ENCODE assay signal across 1 cellular context in genomic region chr17:28644782-28645575, GRCh38.
TF ChIP-seq lines count a peak whose summit lies in the region.

Gene BLTP2 (minus strand): TSS chr17:28645158. CDS start chr17:28645056, 102 bp downstream.

TF ChIP-seq in H1, 55 proteins besides CTCF, POLR2A, EP300 and RAD21:
- TF ChIP-seq MAFK (IDR thresholded peaks at IDR 0.05; ENCODE audit: low read depth, low read length) = no peak
- 0 out of 2 replicates have a peak, but pooled peaks have one; percentile 48 for TF ChIP-seq BACH1 (IDR thresholded peaks at IDR 0.05; ENCODE audit: low read length)
- TF ChIP-seq, protein P1, sequence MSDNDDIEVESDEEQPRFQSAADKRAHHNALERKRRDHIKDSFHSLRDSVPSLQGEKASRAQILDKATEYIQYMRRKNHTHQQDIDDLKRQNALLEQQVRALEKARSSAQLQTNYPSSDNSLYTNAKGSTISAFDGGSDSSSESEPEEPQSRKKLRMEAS (IDR thresholded peaks at IDR 0.05) = peak; percentile 71
- peak; percentile 11 for TF ChIP-seq TAF7 (optimal IDR thresholded peaks at IDR 0.05; ENCODE audit: borderline replicate concordance, low read depth, low read length)
- no peak for TF ChIP-seq SAP30 (IDR thresholded peaks at IDR 0.05; ENCODE audit: insufficient read depth, insufficient replicate concordance, low read length)
- TF ChIP-seq CEBPB (IDR thresholded peaks at IDR 0.05; ENCODE audit: low read depth, low read length) = no peak
- no peak for TF ChIP-seq SP2 (IDR thresholded peaks at IDR 0.05; ENCODE audit: low read length)
- TF ChIP-seq SP4 (IDR thresholded peaks at IDR 0.05; ENCODE audit: low read length) = no peak
- TF ChIP-seq JUN (IDR thresholded peaks at IDR 0.05; ENCODE audit: low read depth, low read length) = no peak
- peak; percentile 85 for TF ChIP-seq PHF8 (conservative IDR thresholded peaks at IDR 0.05; ENCODE audit: low read depth, low read length)
- no peak for TF ChIP-seq BCL11A (IDR thresholded peaks at IDR 0.05; ENCODE audit: low read depth in 2 of 2, low read length in 2 of 2)
- TF ChIP-seq RBBP5 (IDR thresholded peaks at IDR 0.05; ENCODE audit: borderline replicate concordance, low read depth, low read length) = peak; percentile 56; the same call in 1 of the 2 replicates
- TF ChIP-seq SIX5 (IDR thresholded peaks at IDR 0.05; ENCODE audit: low read depth, low read length) = no peak
- TF ChIP-seq, protein P2, sequence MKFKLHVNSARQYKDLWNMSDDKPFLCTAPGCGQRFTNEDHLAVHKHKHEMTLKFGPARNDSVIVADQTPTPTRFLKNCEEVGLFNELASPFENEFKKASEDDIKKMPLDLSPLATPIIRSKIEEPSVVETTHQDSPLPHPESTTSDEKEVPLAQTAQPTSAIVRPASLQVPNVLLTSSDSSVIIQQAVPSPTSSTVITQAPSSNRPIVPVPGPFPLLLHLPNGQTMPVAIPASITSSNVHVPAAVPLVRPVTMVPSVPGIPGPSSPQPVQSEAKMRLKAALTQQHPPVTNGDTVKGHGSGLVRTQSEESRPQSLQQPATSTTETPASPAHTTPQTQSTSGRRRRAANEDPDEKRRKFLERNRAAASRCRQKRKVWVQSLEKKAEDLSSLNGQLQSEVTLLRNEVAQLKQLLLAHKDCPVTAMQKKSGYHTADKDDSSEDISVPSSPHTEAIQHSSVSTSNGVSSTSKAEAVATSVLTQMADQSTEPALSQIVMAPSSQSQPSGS (IDR thresholded peaks at IDR 0.05; ENCODE audit: low read length) = no peak
- no peak for TF ChIP-seq RXRA (IDR thresholded peaks at IDR 0.05; ENCODE audit: insufficient read depth, low read depth, low read length)
- no peak for TF ChIP-seq POLR2AphosphoS5 (IDR thresholded peaks at IDR 0.05; ENCODE audit: low read depth, low read length)
- no peak for TF ChIP-seq USF2 (IDR thresholded peaks at IDR 0.05; ENCODE audit: low read length)
- TF ChIP-seq NRF1 (IDR thresholded peaks at IDR 0.05; ENCODE audit: low read depth, low read length) = peak; percentile 32; the same call in 1 of the 2 replicates
- TF ChIP-seq JUND (IDR thresholded peaks at IDR 0.05; ENCODE audit: low read length) = no peak
- no peak; a peak in 1 of 4 replicates for TF ChIP-seq HDAC2 (IDR thresholded peaks at IDR 0.05; ENCODE audit: borderline replicate concordance in 1 of 2, low read depth in 2 of 2, low read length in 2 of 2)
- peak in 1 of 2 experiments; percentile 8; a peak in 1 of 4 replicates for TF ChIP-seq SIN3A (conservative IDR thresholded peaks at IDR 0.05 in 1 of 2, IDR thresholded peaks at IDR 0.05 in 1 of 2; ENCODE audit: low read depth in 1 of 2, low read length in 2 of 2)
- peak; percentile 81 for TF ChIP-seq CREB1 (IDR thresholded peaks at IDR 0.05)
- no peak for TF ChIP-seq ATF3 (IDR thresholded peaks at IDR 0.05; ENCODE audit: insufficient read depth, low read depth, low read length)
- TF ChIP-seq KDM1A (IDR thresholded peaks at IDR 0.05; ENCODE audit: borderline replicate concordance, low read length) = no peak
- 0 out of 2 replicates have a peak, but pooled peaks have one; percentile 43 for TF ChIP-seq E2F6 (IDR thresholded peaks at IDR 0.05)
- TF ChIP-seq TAF1 (IDR thresholded peaks at IDR 0.05; ENCODE audit: low read depth, low read length) = peak; percentile 70; the same call in 1 of the 2 replicates
- no peak for TF ChIP-seq GABPA (IDR thresholded peaks at IDR 0.05; ENCODE audit: borderline replicate concordance, insufficient read depth, low read length)
- TF ChIP-seq ASH2L (IDR thresholded peaks at IDR 0.05; ENCODE audit: low read length) = peak; percentile 93
- TF ChIP-seq SP1 (IDR thresholded peaks at IDR 0.05; ENCODE audit: low read depth, low read length) = peak; percentile 55; the same call in 1 of the 2 replicates
- TF ChIP-seq KDM5A (IDR thresholded peaks at IDR 0.05; ENCODE audit: low read length) = no peak; the same call in none of the 2 replicates
- no peak for TF ChIP-seq SRF (IDR thresholded peaks at IDR 0.05; ENCODE audit: low read depth, low read length)
- TF ChIP-seq FOSL1 (IDR thresholded peaks at IDR 0.05; ENCODE audit: insufficient read depth, low read depth, low read length) = no peak
- no peak for TF ChIP-seq RFX5 (IDR thresholded peaks at IDR 0.05; ENCODE audit: borderline replicate concordance, low read depth, low read length)
- no peak for TF ChIP-seq CHD2 (IDR thresholded peaks at IDR 0.05; ENCODE audit: low read length)
- no peak for TF ChIP-seq CTBP2 (IDR thresholded peaks at IDR 0.05; ENCODE audit: borderline replicate concordance, insufficient read depth, insufficient read length, low read length)
- no peak for TF ChIP-seq NANOG (IDR thresholded peaks at IDR 0.05; ENCODE audit: insufficient read depth, low read depth, low read length, poor library complexity, severe bottlenecking)
- TF ChIP-seq BRCA1 (IDR thresholded peaks at IDR 0.05; ENCODE audit: low read depth, low read length) = no peak
- TF ChIP-seq TCF12 (IDR thresholded peaks at IDR 0.05; ENCODE audit: low read depth, low read length) = no peak
- no peak for TF ChIP-seq EZH2 (IDR thresholded peaks at IDR 0.05; ENCODE audit: low read depth, low read length, severe bottlenecking)
- no peak for TF ChIP-seq CBX5 (IDR thresholded peaks at IDR 0.05; ENCODE audit: low read depth, low read length)
- TF ChIP-seq SIRT6 (IDR thresholded peaks at IDR 0.05; ENCODE audit: low read length) = no peak
- TF ChIP-seq GTF2F1 (IDR thresholded peaks at IDR 0.05; ENCODE audit: borderline replicate concordance, low read depth, low read length) = no peak
- no peak for TF ChIP-seq POU5F1 (IDR thresholded peaks at IDR 0.05; ENCODE audit: low read depth, low read length)
- no peak for TF ChIP-seq ZNF274 (IDR thresholded peaks at IDR 0.05; ENCODE audit: borderline replicate concordance, extremely low read depth, low read length)
- no peak for TF ChIP-seq HDAC6 (IDR thresholded peaks at IDR 0.05; ENCODE audit: low read depth, low read length)
- no peak for TF ChIP-seq EGR1 (IDR thresholded peaks at IDR 0.05; ENCODE audit: borderline replicate concordance, low read depth, low read length)
- peak; percentile 44; the same call in 1 of the 2 replicates for TF ChIP-seq YY1 (IDR thresholded peaks at IDR 0.05; ENCODE audit: low read depth, low read length)
- peak; percentile 12; the same call in 1 of the 2 replicates for TF ChIP-seq TEAD4 (IDR thresholded peaks at IDR 0.05; ENCODE audit: low read depth, low read length)
- TF ChIP-seq CHD1 (IDR thresholded peaks at IDR 0.05; ENCODE audit: low read depth, low read length) = no peak
- peak; percentile 50; the same call in 1 of the 2 replicates for TF ChIP-seq TBP (IDR thresholded peaks at IDR 0.05; ENCODE audit: low read depth, low read length)
- no peak for TF ChIP-seq CBX8 (IDR thresholded peaks at IDR 0.05; ENCODE audit: borderline replicate concordance, low read depth, low read length)
- peak; percentile 69 for TF ChIP-seq KDM4A (IDR thresholded peaks at IDR 0.05; ENCODE audit: low read depth, low read length, severe bottlenecking)
- no peak for TF ChIP-seq RNF2 (IDR thresholded peaks at IDR 0.05; ENCODE audit: borderline replicate concordance, low read depth, low read length, missing control alignments, poor library complexity, severe bottlenecking)
- TF ChIP-seq CHD7 (IDR thresholded peaks at IDR 0.05; ENCODE audit: insufficient replicate concordance, low read length) = no peak
